ENCODE assay signal across 11 cellular contexts in genomic region chr7:101002333-101002732, GRCh38. TPM values are rescaled to one million over a fixed set of nuclear protein-coding genes. Genes with fewer than 3 reads are reported as not detected.
"Had no signal": no experiment of that assay in that cellular context is flagged by ENCODE, and none has a peak within 500 bp of the region (broad histone marks: within the 10 kb centered on the region; RNA-seq: fewer than 3 reads in every experiment).

No MANE protein-coding gene starts in this region.

RNA-seq across cellular contexts. Expression of gene MUC17, which starts 17.5 kb away (rescaled TPM):
- total RNA-seq: NCI-H460, OCI-LY7, PC-3, PC-9, Right ventricle myocardium inferior, Right ventricle myocardium superior, RPMI7951, SJCRH30, SJSA1, SK-MEL-5 had no signal
- polyA plus RNA-seq: SK-N-SH had no signal

RNA-seq across cellular contexts. Expression of gene MUC12, which starts 33.0 kb away (rescaled TPM):
- total RNA-seq: OCI-LY7, Right ventricle myocardium inferior, Right ventricle myocardium superior, SJSA1, SK-MEL-5 had no signal
- polyA plus RNA-seq: SK-N-SH had no signal

RNA-seq across cellular contexts. Expression of gene MUC3A, which starts 53.0 kb away (rescaled TPM):
- total RNA-seq: NCI-H460, OCI-LY7, RPMI7951, SJSA1, SK-MEL-5 had no signal
